In genomic region chr21:41142051-41142795, GRCh38 we compare ENCODE assay signal across 10 cellular contexts. TPM values are rescaled to one million over a fixed set of nuclear protein-coding genes. Genes with fewer than 3 reads are reported as not detected.
DNase-seq lines count a peak whose midpoint lies in the region; ATAC-seq and TF ChIP-seq lines count a peak whose summit lies in the region.
"Had no signal": no experiment of that assay in that cellular context is flagged by ENCODE, and none has a peak within 500 bp of the region (broad histone marks: within the 10 kb centered on the region; RNA-seq: fewer than 3 reads in every experiment).

No MANE protein-coding gene starts in this region.

- H4K20me1 ChIP-seq in GM23338 (replicated peaks; ENCODE audit: insufficient read depth) = no peaks in the 10 kb centered on the region
- H4K20me1 ChIP-seq in PC-3 (ENCODE audit: low read length) = no peaks in the 10 kb centered on the region

- no peaks in the 10 kb centered on the region for H3K27me3 ChIP-seq in GM23338 (ENCODE audit: insufficient read depth)
- no peaks in the 10 kb centered on the region for H3K27me3 ChIP-seq in PC-3 (ENCODE audit: low read length)
- H3K27me3 ChIP-seq in gastroesophageal sphincter = peaks cover 16% of the 10 kb centered on the region

- no peak for TF ChIP-seq POLR2A in gastroesophageal sphincter (IDR thresholded peaks at IDR 0.05)

- H3K79me2 ChIP-seq in GM23338 (replicated peaks; ENCODE audit: insufficient read depth) (no peaks in the 10 kb centered on the region), PC-3 (ENCODE audit: low read length) (no peaks in the 10 kb centered on the region)

- 23% methylated on average over 8 of the region's 15 CpGs; no CpG with 5 or more reads in 1 of the 2 donors for WGBS in gastroesophageal sphincter (ENCODE audit: low coverage in 1 of 2), 2 donors

- TF ChIP-seq EP300 in gastroesophageal sphincter (IDR thresholded peaks at IDR 0.05) = no peak

- H2AFZ ChIP-seq in GM23338 (no peak overlapping the region), PC-3 (ENCODE audit: low read length) (0 out of 2 replicates have a peak overlapping the region, but pooled peaks have one; percentile 22)

- POLR2A ChIA-PET in PC-3 (lab: Charles Lee; ENCODE audit: unreplicated experiment) = no interaction called here

- H3K4me1 ChIP-seq in GM23338 (ENCODE audit: insufficient read depth) = 0 out of 2 replicates have a peak, but pooled peaks cover under 1% of the 10 kb centered on the region
- peaks cover 24% of the 10 kb centered on the region for H3K4me1 ChIP-seq in PC-3 (ENCODE audit: insufficient read depth, low read length)
- H3K4me1 ChIP-seq in gastroesophageal sphincter = peaks cover 0 to 17% (median 7%) of the 10 kb centered on the region in 3 donors

- H3K36me3 ChIP-seq in GM23338 (ENCODE audit: insufficient read depth) = no peaks in the 10 kb centered on the region
- no peaks in the 10 kb centered on the region for H3K36me3 ChIP-seq in PC-3 (ENCODE audit: low read depth, low read length)
- H3K36me3 ChIP-seq in gastroesophageal sphincter = no peaks in the 10 kb centered on the region

- CTCF ChIA-PET in PC-3 (lab: Charles Lee) = no interaction called here

- no peak for TF ChIP-seq CTCF in GM23338 (conservative IDR thresholded peaks at IDR 0.05; ENCODE audit: low read depth in 2 of 2)
- TF ChIP-seq CTCF in PC-3 (conservative IDR thresholded peaks at IDR 0.05; ENCODE audit: low read depth, low read length) = no peak; the same call in 1 of the 2 replicates
- no peak for TF ChIP-seq CTCF in gastroesophageal sphincter (IDR thresholded peaks at IDR 0.05)
- TF ChIP-seq CTCF in glutamatergic neuron (IDR thresholded peaks at IDR 0.05; ENCODE audit: partially characterized antibody, unreplicated experiment) = no peak

- H3K9me3 ChIP-seq in PC-3 (ENCODE audit: low read length) = no peaks in the 10 kb centered on the region
- no peaks in the 10 kb centered on the region for H3K9me3 ChIP-seq in gastroesophageal sphincter

- peaks cover 9% of the 10 kb centered on the region for H3K36me3 Mint-ChIP-seq in GM23338 (ENCODE audit: low read depth)
- H3K36me3 Mint-ChIP-seq in glutamatergic neuron (ENCODE audit: unreplicated experiment) = no peaks in the 10 kb centered on the region
- H3K36me3 Mint-ChIP-seq in natural killer cell treated with Interleukin-12 subunit alpha and Interleukin-12 subunit beta and Interleukin-15 and Interleukin-18, amount 100 ng/mL, for 72 hours = no peaks in the 10 kb centered on the region

- no peak overlapping the region for H3K4me3 Mint-ChIP-seq in GM23338
- no peak overlapping the region for H3K4me3 Mint-ChIP-seq in glutamatergic neuron (ENCODE audit: unreplicated experiment)
- no peak overlapping the region for H3K4me3 Mint-ChIP-seq in natural killer cell treated with Interleukin-12 subunit alpha and Interleukin-12 subunit beta and Interleukin-15 and Interleukin-18, amount 100 ng/mL, for 72 hours

- intact Hi-C loops in PC-3 (cut with micrococcal nuclease) = no loop called here

- H3K27ac ChIP-seq in GM23338 (ENCODE audit: low read depth) (no peak overlapping the region), PC-3 (ENCODE audit: low read length) (peak overlapping the region; percentile 1; the same call in 1 of the 2 replicates), gastroesophageal sphincter (peak overlapping the region in 1 of 4 donors; percentile 15)

- H3K4me1 Mint-ChIP-seq in GM23338 (peaks cover 2% of the 10 kb centered on the region; the same call in 2 of the 3 replicates), glutamatergic neuron (ENCODE audit: low read depth, unreplicated experiment) (no peaks in the 10 kb centered on the region)
- no peaks in the 10 kb centered on the region for H3K4me1 Mint-ChIP-seq in natural killer cell treated with Interleukin-12 subunit alpha and Interleukin-12 subunit beta and Interleukin-15 and Interleukin-18, amount 100 ng/mL, for 72 hours (ENCODE audit: low read depth in 2 of 2)

- no peak overlapping the region for H3K9ac ChIP-seq in PC-3 (ENCODE audit: low read length)

- H3K4me2 ChIP-seq in GM23338 (no peak overlapping the region), PC-3 (ENCODE audit: low read length) (peak overlapping the region; percentile 51)

- H3K9me2 ChIP-seq in GM23338 (ENCODE audit: insufficient read depth) (no peaks in the 10 kb centered on the region), PC-3 (replicated peaks; ENCODE audit: low read length) (no peaks in the 10 kb centered on the region)

- H3K9me3 Mint-ChIP-seq in GM23338 (peaks cover 53% of the 10 kb centered on the region), glutamatergic neuron (ENCODE audit: unreplicated experiment) (no peaks in the 10 kb centered on the region)
- no peaks in the 10 kb centered on the region for H3K9me3 Mint-ChIP-seq in natural killer cell treated with Interleukin-12 subunit alpha and Interleukin-12 subunit beta and Interleukin-15 and Interleukin-18, amount 100 ng/mL, for 72 hours

- H3K27ac Mint-ChIP-seq in GM23338 (no peak overlapping the region), glutamatergic neuron (ENCODE audit: unreplicated experiment) (no peak overlapping the region)
- no peak overlapping the region for H3K27ac Mint-ChIP-seq in natural killer cell treated with Interleukin-12 subunit alpha and Interleukin-12 subunit beta and Interleukin-15 and Interleukin-18, amount 100 ng/mL, for 72 hours

- ATAC-seq in GM23338 (peak; percentile 73), PC-3 (peak; percentile 92), gastroesophageal sphincter (peak; percentile 73)
- ATAC-seq in natural killer cell treated with Interleukin-12 subunit alpha and Interleukin-12 subunit beta and Interleukin-15 and Interleukin-18, amount 100 ng/mL, for 72 hours = no peak
- ATAC-seq: GM12878 had no signal

- DNase-seq in GM23338 (ENCODE audit: low spot score) (peak; percentile 9), PC-3 (peak; percentile 86), renal cortical epithelial cell (ENCODE audit: low read depth) (peak; percentile 60), glutamatergic neuron (no peak), NCI-H1436 treated with DMSO at 0.1 percent for 48 hours (lab: John Stamatoyannopoulos, UW) (no peak), MV-4-11 (lab: John Stamatoyannopoulos, UW) (no peak)
- no peak for DNase-seq in natural killer cell treated with Interleukin-12 subunit alpha and Interleukin-12 subunit beta and Interleukin-15 and Interleukin-18, amount 100 ng/mL, for 72 hours (ENCODE audit: low spot score)
- DNase-seq: foreskin fibroblast had no signal

- H3K4me3 ChIP-seq in GM23338 = no peak overlapping the region
- no peak overlapping the region for H3K4me3 ChIP-seq in PC-3 (ENCODE audit: low read length)
- no peak overlapping the region for H3K4me3 ChIP-seq in gastroesophageal sphincter
- H3K4me3 ChIP-seq: GM12878 had no signal

- BruUV-seq in PC-3 (replicated peaks; lab: Mats Ljungman, UMichigan) = no TSS peak

- H3K27me3 Mint-ChIP-seq in GM23338 (ENCODE audit: insufficient read depth, low read depth, poor library complexity) (peaks cover 18% of the 10 kb centered on the region), glutamatergic neuron (ENCODE audit: unreplicated experiment) (peaks cover 2% of the 10 kb centered on the region)
- H3K27me3 Mint-ChIP-seq in natural killer cell treated with Interleukin-12 subunit alpha and Interleukin-12 subunit beta and Interleukin-15 and Interleukin-18, amount 100 ng/mL, for 72 hours = peaks cover 4 to 6% of the 10 kb centered on the region in 2 donors

- H3F3A ChIP-seq in GM23338 (replicated peaks; ENCODE audit: low read depth) (no peaks in the 10 kb centered on the region), PC-3 (ENCODE audit: low read length, unreplicated experiment) (no peaks in the 10 kb centered on the region)

TF ChIP-seq in GM23338, 12 proteins besides CTCF, POLR2A, EP300 and RAD21 (continues in another document):
- TF ChIP-seq EZH2phosphoT487 (IDR thresholded peaks at IDR 0.05; ENCODE audit: unreplicated experiment) = no peak
- no peak for TF ChIP-seq REST (IDR thresholded peaks at IDR 0.05; ENCODE audit: unreplicated experiment)
- no peak for TF ChIP-seq JUNB (IDR thresholded peaks at IDR 0.05; ENCODE audit: unreplicated experiment)
- TF ChIP-seq CREB1 (CRISPR knock-in tag; IDR thresholded peaks at IDR 0.05; ENCODE audit: low read depth) = no peak
- no peak for TF ChIP-seq POLR2AphosphoS5 (IDR thresholded peaks at IDR 0.05; ENCODE audit: low read depth)
- TF ChIP-seq ZNF331 (CRISPR knock-in tag; IDR thresholded peaks at IDR 0.05; ENCODE audit: low read depth) = no peak
- no peak for TF ChIP-seq STAT1 (IDR thresholded peaks at IDR 0.05; ENCODE audit: unreplicated experiment)

RNA-seq across cellular contexts. Expression of gene BACE2, which starts 25.7 kb away (rescaled TPM):
- total RNA-seq in GM23338 (2014; rRNA removed; shearing (Covaris generic)) = 6.8 and 7.9 TPM in 2 replicates
- polyA plus RNA-seq in GM23338 (2016; fragmentation: Nextera tagmentation; extraction: Ambion mirVana) = 3.5 and 4.1 TPM in 2 replicates
- total RNA-seq in PC-3 (2014; rRNA removed) (89.2 and 96.2 TPM in 2 replicates), gastroesophageal sphincter (10 to 100 TPM; 31.9 to 63.4 (median 50.0) TPM), renal cortical epithelial cell (88.7 and 99.5 TPM in 2 replicates), glutamatergic neuron (ENCODE audit: unreplicated experiment) (not detected)
- 1 to 10 TPM in 1 of 2 donors, under 1 TPM in 1; 0.21 to 2.6 TPM for total RNA-seq in natural killer cell treated with Interleukin-12 subunit alpha and Interleukin-12 subunit beta and Interleukin-15 and Interleukin-18, amount 100 ng/mL, for 72 hours

Comparison
In these comparisons a context has a peak if more than half of its experiments do, and no peak if none do; other contexts are left out.
1. ATAC-seq: peak in GM23338 (single experiment), PC-3 (single experiment) and gastroesophageal sphincter (single experiment); none in natural killer cell treated with Interleukin-12 subunit alpha and Interleukin-12 subunit beta and Interleukin-15 and Interleukin-18, amount 100 ng/mL, for 72 hours (0 of 2).
2. DNase-seq: peak in GM23338 (single experiment), PC-3 (single experiment) and renal cortical epithelial cell (single experiment); none in glutamatergic neuron (single experiment), natural killer cell treated with Interleukin-12 subunit alpha and Interleukin-12 subunit beta and Interleukin-15 and Interleukin-18, amount 100 ng/mL, for 72 hours (single experiment), NCI-H1436 treated with DMSO at 0.1 percent for 48 hours (single experiment) and MV-4-11 (single experiment).